ENCODE assay signal across 9 cellular contexts in the genomic region with DNA sequence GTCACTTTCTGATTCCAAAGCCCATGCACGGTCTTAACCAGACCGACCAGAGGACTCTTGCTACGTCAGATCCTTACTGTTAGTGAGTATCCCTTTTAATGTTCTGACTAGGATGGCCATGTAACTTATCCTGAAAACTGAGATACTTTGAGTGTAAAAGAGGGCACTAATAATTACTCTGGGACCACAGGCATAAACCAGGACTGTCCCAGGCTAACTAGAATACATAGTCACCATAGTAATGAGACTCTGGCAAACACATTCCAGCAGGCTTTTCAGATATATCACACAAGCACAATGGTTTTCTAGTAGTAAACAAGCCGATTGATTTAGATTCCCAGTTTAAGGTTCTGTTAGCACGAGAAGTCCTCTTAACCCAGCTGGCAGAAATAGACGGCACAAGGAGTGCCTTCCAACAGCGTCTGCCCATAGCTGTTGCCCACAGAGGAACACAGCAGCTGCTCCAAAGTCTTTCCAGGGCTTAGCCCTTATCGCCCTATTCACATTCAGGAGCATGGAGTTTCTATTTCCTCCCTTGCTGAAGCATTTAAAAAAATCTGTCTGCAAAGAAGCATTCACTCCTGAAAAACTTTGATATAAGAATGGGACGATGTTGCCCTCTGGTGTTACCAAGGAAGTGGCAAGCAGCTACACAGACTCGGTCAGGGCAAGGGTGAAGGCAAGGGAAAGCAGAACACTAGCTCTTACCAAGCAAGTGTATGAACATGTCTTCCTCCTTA.
DNase-seq lines count a peak whose midpoint lies in the region; ATAC-seq, FAIRE-seq and TF ChIP-seq lines count a peak whose summit lies in the region.
"Had no signal": no experiment of that assay in that cellular context is flagged by ENCODE, and none has a peak within 500 bp of the region (broad histone marks: within the 10 kb centered on the region; RNA-seq: fewer than 3 reads in every experiment).

No MANE protein-coding gene starts in this region.

- H3K9me3 ChIP-seq in HepG2 (ENCODE audit: low read length), result no peaks in the 10 kb centered on the region

- POLR2A ChIA-PET in HepG2 (lab: Yijun Ruan, JAX), result no interaction called here

- no peak overlapping the region for H2AFZ ChIP-seq in HepG2 (ENCODE audit: low read length)

- peak; percentile 61 for ATAC-seq in HepG2
- no peak for ATAC-seq in stimulated activated naive B cell treated with anti-CD40 and anti-IgM and Interleukin-4, amounts not matched to agents 10 μg/mL and 1 μg/mL and 100 μg/mL, for 72 hours (replicated peaks)

- H3K79me2 ChIP-seq in HepG2 (ENCODE audit: insufficient read depth, low read length), result no peaks in the 10 kb centered on the region

- H3K9ac ChIP-seq in HepG2 (ENCODE audit: insufficient read depth, low read depth, low read length), result no peak overlapping the region

- CTCF ChIA-PET in HepG2 (lab: Yijun Ruan, JAX; ENCODE audit: low intra/inter-chr PET ratio, low total read pairs), result no interaction called here

- DNase-seq in NCI-H2107 treated with DMSO at 0.1 percent for 48 hours (lab: John Stamatoyannopoulos, UW; ENCODE audit: unreplicated experiment), result peak; percentile 40
- no peak for DNase-seq in NCI-H2107 (lab: John Stamatoyannopoulos, UW)
- DNase-seq in NCI-H2029 treated with DMSO at 0.1 percent for 48 hours (lab: John Stamatoyannopoulos, UW), result peak; percentile 43
- peak; percentile 83 to 85 for DNase-seq in cardiac fibroblast (ENCODE audit: low read depth in 2 of 2)
- peak; percentile 34 for DNase-seq in HepG2 (ENCODE audit: low spot score)
- no peak for DNase-seq in NOMO-1 treated with dmso at 0.1 percent for 144 hours (lab: John Stamatoyannopoulos, UW; ENCODE audit: unreplicated experiment)
- no peak for DNase-seq in stimulated activated naive B cell treated with anti-CD40 and anti-IgM and Interleukin-4, amounts not matched to agents 10 μg/mL and 1 μg/mL and 100 μg/mL, for 72 hours
- DNase-seq in activated CD8-positive, alpha-beta memory T cell treated with anti-CD3 and anti-CD28 coated beads, Interleukin-2, amount 50 U/mL, for 48 hours, result no peak

- H3K4me3 ChIP-seq in cardiac fibroblast (replicated peaks in 1 of 2; ENCODE audit: low read depth in 2 of 2, low read length in 2 of 2) (no peak overlapping the region), HepG2 (replicated peaks in 1 of 3; ENCODE audit: insufficient read depth in 1 of 3, low read depth in 2 of 3, low read length in 3 of 3) (no peak overlapping the region)

- no peak overlapping the region for H3K27ac Mint-ChIP-seq in stimulated activated naive B cell treated with anti-CD40 and anti-IgM and Interleukin-4, amounts not matched to agents 10 μg/mL and 1 μg/mL and 100 μg/mL, for 72 hours
- H3K27ac Mint-ChIP-seq: CD4-positive, CD25-positive, alpha-beta regulatory T cell had no signal

- H3K27ac ChIP-seq in HepG2 (ENCODE audit: extremely low read length, insufficient read depth, low read length), result no peak overlapping the region

- TF ChIP-seq RAD21 in HepG2 (CRISPR knock-in tag; IDR thresholded peaks at IDR 0.05), result no peak

- H3K27me3 Mint-ChIP-seq in stimulated activated naive B cell treated with anti-CD40 and anti-IgM and Interleukin-4, amounts not matched to agents 10 μg/mL and 1 μg/mL and 100 μg/mL, for 72 hours, result no peaks in the 10 kb centered on the region

- no peaks in the 10 kb centered on the region for H3K36me3 ChIP-seq in HepG2 (replicated peaks in 1 of 2; ENCODE audit: control insufficient read depth in 1 of 2, insufficient read depth in 2 of 2, low read length in 2 of 2)

- no peaks in the 10 kb centered on the region for H3K27me3 ChIP-seq in HepG2 (ENCODE audit: control insufficient read depth in 1 of 2, insufficient read depth in 2 of 2, low read length in 2 of 2)

- WGBS in HepG2 (ENCODE audit: low lambda C conversion rate), result 20% methylated on average over 10 of the region's 10 CpGs

- H3K9me3 Mint-ChIP-seq in stimulated activated naive B cell treated with anti-CD40 and anti-IgM and Interleukin-4, amounts not matched to agents 10 μg/mL and 1 μg/mL and 100 μg/mL, for 72 hours, result no peaks in the 10 kb centered on the region
- H3K9me3 Mint-ChIP-seq: CD4-positive, CD25-positive, alpha-beta regulatory T cell had no signal

- H3K4me2 ChIP-seq in HepG2 (ENCODE audit: low read depth, low read length), result peak overlapping the region; percentile 57

- no peak for TF ChIP-seq POLR2A in HepG2 (IDR thresholded peaks at IDR 0.05; ENCODE audit: insufficient read depth in 1 of 2, low read depth in 2 of 2, low read length in 2 of 2)

- H3K4me1 ChIP-seq in HepG2 (ENCODE audit: insufficient read depth, low read length), result peaks cover 53% of the 10 kb centered on the region

- no TSS peak for BruUV-seq in HepG2 (replicated peaks; lab: Mats Ljungman, UMichigan)

- TF ChIP-seq CTCF in cardiac fibroblast (IDR thresholded peaks at IDR 0.05; ENCODE audit: low read depth, low read length) (peak; percentile 68), HepG2 (CRISPR knock-in tag; IDR thresholded peaks at IDR 0.05) (peak; percentile 61)

- no peaks in the 10 kb centered on the region for H4K20me1 ChIP-seq in HepG2 (ENCODE audit: insufficient read depth, low read length)

- in situ Hi-C loops in HepG2 (cut with HindIII; ENCODE audit: extremely low pct_ligation_motif_present, low pct_unique_long_range_greater_than_20kb), result loop anchor here (5.0 kb wide), 1 partner anchor 81 kb away; no protein-coding TSS in a partner anchor

- no peak for TF ChIP-seq EP300 in HepG2 (IDR thresholded peaks at IDR 0.05; ENCODE audit: low read depth in 2 of 2, low read length in 2 of 2)
- TF ChIP-seq EP300 in HepG2 (CRISPR knock-in tag; IDR thresholded peaks at IDR 0.05; ENCODE audit: borderline replicate concordance), result no peak

- H3K36me3 Mint-ChIP-seq in stimulated activated naive B cell treated with anti-CD40 and anti-IgM and Interleukin-4, amounts not matched to agents 10 μg/mL and 1 μg/mL and 100 μg/mL, for 72 hours, result no peaks in the 10 kb centered on the region
- H3K36me3 Mint-ChIP-seq: CD4-positive, CD25-positive, alpha-beta regulatory T cell had no signal

- intact Hi-C loops in HepG2 (cut with micrococcal nuclease; ENCODE audit: unreplicated experiment), result loop anchor here (2.0 to 10.0 kb wide), 3 partner anchors 61 to 313 kb away; no protein-coding TSS in a partner anchor

- FAIRE-seq in HepG2 (lab: Jason Lieb, UNC), result no peak

- no peak overlapping the region for H3K4me3 Mint-ChIP-seq in stimulated activated naive B cell treated with anti-CD40 and anti-IgM and Interleukin-4, amounts not matched to agents 10 μg/mL and 1 μg/mL and 100 μg/mL, for 72 hours
- H3K4me3 Mint-ChIP-seq: CD4-positive, CD25-positive, alpha-beta regulatory T cell had no signal

- H3K4me1 Mint-ChIP-seq in stimulated activated naive B cell treated with anti-CD40 and anti-IgM and Interleukin-4, amounts not matched to agents 10 μg/mL and 1 μg/mL and 100 μg/mL, for 72 hours, result no peaks in the 10 kb centered on the region

TF ChIP-seq in HepG2, 621 proteins besides CTCF, POLR2A, EP300 and RAD21:
- TF ChIP-seq STAG1 (CRISPR knock-in tag; IDR thresholded peaks at IDR 0.05) (peak; percentile 46), HOXA9 (CRISPR knock-in tag; IDR thresholded peaks at IDR 0.05; ENCODE audit: borderline replicate concordance) (no peak)

Comparison
In these comparisons a context has a peak if more than half of its experiments do, and no peak if none do; other contexts are left out.
1. DNase-seq: peak in NCI-H2107 treated with DMSO at 0.1 percent for 48 hours (single experiment), NCI-H2029 treated with DMSO at 0.1 percent for 48 hours (single experiment), cardiac fibroblast (2 of 2) and HepG2 (single experiment); none in NCI-H2107 (single experiment), NOMO-1 treated with dmso at 0.1 percent for 144 hours (single experiment), stimulated activated naive B cell treated with anti-CD40 and anti-IgM and Interleukin-4, amounts not matched to agents 10 μg/mL and 1 μg/mL and 100 μg/mL, for 72 hours (single experiment) and activated CD8-positive, alpha-beta memory T cell treated with anti-CD3 and anti-CD28 coated beads, Interleukin-2, amount 50 U/mL, for 48 hours (single experiment).